8 cellular contexts compared by ENCODE assay signal in genomic region chr2:29113891-29114321, GRCh38. TPM values are rescaled to one million over a fixed set of nuclear protein-coding genes. Genes with fewer than 3 reads are reported as not detected.
DNase-seq lines count a peak whose midpoint lies in the region; ATAC-seq and TF ChIP-seq lines count a peak whose summit lies in the region.

No MANE protein-coding gene starts in this region.

- peak overlapping the region in 1 of 4 donors; percentile 80 for H3K27ac ChIP-seq in body of pancreas

- H3K4me1 ChIP-seq in body of pancreas, result peaks cover 32% of the 10 kb centered on the region

- 58 to 62% methylated on average over 4 of the region's 4 CpGs for WGBS in body of pancreas, 2 donors

- H3K4me1 Mint-ChIP-seq in activated T-cell treated with anti-CD3 and anti-CD28 coated beads, Interleukin-2, amount 50 U/mL, for 4 hours (ENCODE audit: low read depth), result peaks cover 33% of the 10 kb centered on the region
- H3K4me1 Mint-ChIP-seq in memory B cell, result peaks cover 12% of the 10 kb centered on the region

- H3K27me3 ChIP-seq in body of pancreas, result no peaks in the 10 kb centered on the region

- intact Hi-C loops in body of pancreas (cut with DNase I), result no loop called here

- DNase-seq in activated T-cell treated with anti-CD3 and anti-CD28 coated beads, Interleukin-2, amount 50 U/mL, for 4 hours, result no peak
- DNase-seq in activated T-cell treated with anti-CD3 and anti-CD28 coated beads for 4 hours (no peak), NCI-H526 treated with DMSO at 0.1 percent for 48 hours (lab: John Stamatoyannopoulos, UW) (peak; percentile 32), body of pancreas (peak in 3 of 4 donors; percentile 41 to 84 (median 48)), memory B cell (ENCODE audit: low spot score in 2 of 2) (no peak)
- DNase-seq in stimulated activated CD4-positive, alpha-beta T cell treated with anti-CD3 and anti-CD28 coated beads, Interleukin-4, amount 100 ng/mL, for 1 hour, result no peak

- no peak for ATAC-seq in activated T-cell treated with anti-CD3 and anti-CD28 coated beads, Interleukin-2, amount 50 U/mL, for 4 hours
- ATAC-seq in body of pancreas (no peak), memory B cell (ENCODE audit: low read depth) (no peak), HG02610 (IDR thresholded peaks at IDR 0.05; ENCODE audit: unreplicated experiment) (no peak), HG02970 (IDR thresholded peaks at IDR 0.05; ENCODE audit: low FRiP score, unreplicated experiment) (no peak)

- no peak for TF ChIP-seq POLR2A in body of pancreas (IDR thresholded peaks at IDR 0.05)

- H3K9me3 ChIP-seq in body of pancreas, result no peaks in the 10 kb centered on the region

- no peaks in the 10 kb centered on the region for H3K9me3 Mint-ChIP-seq in activated T-cell treated with anti-CD3 and anti-CD28 coated beads, Interleukin-2, amount 50 U/mL, for 4 hours
- peaks cover 2% of the 10 kb centered on the region for H3K9me3 Mint-ChIP-seq in memory B cell

- H3K4me3 ChIP-seq in body of pancreas, result no peak overlapping the region

- no peaks in the 10 kb centered on the region for H3K27me3 Mint-ChIP-seq in activated T-cell treated with anti-CD3 and anti-CD28 coated beads, Interleukin-2, amount 50 U/mL, for 4 hours (ENCODE audit: low read depth)
- peaks cover 8% of the 10 kb centered on the region for H3K27me3 Mint-ChIP-seq in memory B cell

- H3K36me3 ChIP-seq in body of pancreas (replicated peaks in 1 of 2; ENCODE audit: insufficient read depth in 1 of 2, low read depth in 2 of 2), result no peaks in the 10 kb centered on the region

- peak overlapping the region; percentile 80 for H3K27ac Mint-ChIP-seq in memory B cell

- peak overlapping the region; percentile 87 for H3K4me3 Mint-ChIP-seq in activated T-cell treated with anti-CD3 and anti-CD28 coated beads, Interleukin-2, amount 50 U/mL, for 4 hours
- H3K4me3 Mint-ChIP-seq in memory B cell, result peak overlapping the region; percentile 96

- no peaks in the 10 kb centered on the region for H3K36me3 Mint-ChIP-seq in activated T-cell treated with anti-CD3 and anti-CD28 coated beads, Interleukin-2, amount 50 U/mL, for 4 hours (ENCODE audit: insufficient read depth)
- H3K36me3 Mint-ChIP-seq in memory B cell, result no peaks in the 10 kb centered on the region

- TF ChIP-seq CTCF in body of pancreas (IDR thresholded peaks at IDR 0.05), result no peak

RNA-seq across cellular contexts. Expression of gene CLIP4, which starts 1.3 kb away (rescaled TPM):
- 10 to 100 TPM; 11.7 to 14.5 (median 12.1) TPM for total RNA-seq in activated T-cell treated with anti-CD3 and anti-CD28 coated beads, Interleukin-2, amount 50 U/mL, for 4 hours
- total RNA-seq in body of pancreas, result 10 to 100 TPM; 17.5 to 19.7 TPM

RNA-seq across cellular contexts. Expression of gene PCARE, which starts 39.6 kb away (rescaled TPM):
- not detected for total RNA-seq in activated T-cell treated with anti-CD3 and anti-CD28 coated beads, Interleukin-2, amount 50 U/mL, for 4 hours
- not detected for total RNA-seq in body of pancreas

Comparison
In these comparisons a context has a peak if more than half of its experiments do, and no peak if none do; other contexts are left out.
1. DNase-seq: peak in NCI-H526 treated with DMSO at 0.1 percent for 48 hours (single experiment) and body of pancreas (3 of 4); none in activated T-cell treated with anti-CD3 and anti-CD28 coated beads, Interleukin-2, amount 50 U/mL, for 4 hours (single experiment), activated T-cell treated with anti-CD3 and anti-CD28 coated beads for 4 hours (single experiment), memory B cell (0 of 2) and stimulated activated CD4-positive, alpha-beta T cell treated with anti-CD3 and anti-CD28 coated beads, Interleukin-4, amount 100 ng/mL, for 1 hour (single experiment).